In the genomic region with DNA sequence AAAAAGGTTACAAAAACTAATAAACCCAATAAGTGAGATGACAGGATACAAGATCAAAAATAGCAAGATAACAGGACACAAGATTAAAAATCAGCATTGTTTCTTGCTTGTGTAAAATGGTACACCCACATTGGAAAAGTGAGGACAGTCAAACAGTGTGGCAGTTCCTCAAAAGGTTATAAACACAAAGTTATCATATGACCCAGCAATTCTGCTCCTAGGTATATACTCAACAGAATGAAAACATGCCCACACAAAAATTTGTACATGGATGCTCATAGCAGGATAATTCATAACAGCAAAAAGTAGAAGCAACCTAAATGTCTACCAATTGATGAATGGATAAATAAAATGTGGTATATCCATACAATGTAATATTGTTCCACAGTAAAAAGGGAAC, we compare ENCODE assay signal across 27 cellular contexts.
"Had no signal": no experiment of that assay in that cellular context is flagged by ENCODE, and none has a peak within 500 bp of the region (broad histone marks: within the 10 kb centered on the region; RNA-seq: fewer than 3 reads in every experiment).

No MANE protein-coding gene starts in this region.

- H3K4me2 ChIP-seq: neural progenitor cell, smooth muscle cell had no signal

- H2AFZ ChIP-seq: neural progenitor cell, parathyroid adenoma had no signal

- H3K4me3 ChIP-seq: left ventricle myocardium inferior, lung, neural progenitor cell, psoas muscle, right lobe of liver, smooth muscle cell, stomach, testis, thyroid gland, transverse colon, upper lobe of left lung, vagina had no signal

- H3K27ac Mint-ChIP-seq: mesothelial cell of epicardium; natural killer cell; nephron progenitor cell; neural progenitor cell; stimulated activated naive B cell treated with anti-CD40 and anti-IgM and Interleukin-4, amounts not matched to agents 10 μg/mL and 1 μg/mL and 100 μg/mL, for 72 hours had no signal

- H3K27me3 Mint-ChIP-seq: naive B cell; stimulated activated naive B cell treated with anti-CD40 and anti-IgM and Interleukin-4, amounts not matched to agents 10 μg/mL and 1 μg/mL and 100 μg/mL, for 72 hours had no signal

- H3K9ac ChIP-seq: neural progenitor cell, parathyroid adenoma had no signal

- H3K4me1 Mint-ChIP-seq: mesothelial cell of epicardium, nephron progenitor cell, neural progenitor cell had no signal

- H3K4me3 Mint-ChIP-seq: mesothelial cell of epicardium; naive B cell; natural killer cell; nephron progenitor cell; neural progenitor cell; stimulated activated naive B cell treated with anti-CD40 and anti-IgM and Interleukin-4, amounts not matched to agents 10 μg/mL and 1 μg/mL and 100 μg/mL, for 72 hours had no signal

- DNase-seq: islet precursor cell; left ventricle myocardium inferior; mesendoderm; naive B cell; natural killer cell; nephron progenitor cell; occipital lobe; psoas muscle; right lobe of liver; stimulated activated CD4-positive, alpha-beta T cell treated with anti-CD3 and anti-CD28 coated beads, Interleukin-1b, Interleukin-23, amount 100 ng/mL, for 48 hours; stimulated activated CD4-positive, alpha-beta T cell treated with anti-CD3 and anti-CD28 coated beads, Interleukin-2, amount 100 ng/mL, for 48 hours; stimulated activated CD4-positive, alpha-beta T cell treated with anti-CD3 and anti-CD28 coated beads, Interleukin-4, amount 100 ng/mL, for 4 hours; stimulated activated CD8-positive, alpha-beta memory T cell treated with anti-CD3 and anti-CD28 coated beads, Interleukin-4, amount 100 ng/mL, for 48 hours; stimulated activated naive B cell treated with anti-CD40 and anti-IgM and Interleukin-4, amounts not matched to agents 10 μg/mL and 1 μg/mL and 100 μg/mL, for 72 hours; stimulated activated naive CD8-positive, alpha-beta T cell treated with anti-CD3 and anti-CD28 coated beads, Interleukin-15, Interleukin-2, amounts not matched to agents 100 U/mL and 50 U/mL, for 24 hours; stomach; testis; thyroid gland; transverse colon; upper lobe of left lung had no signal

- ATAC-seq: natural killer cell; psoas muscle; right lobe of liver; stimulated activated naive B cell treated with anti-CD40 and anti-IgM and Interleukin-4, amounts not matched to agents 10 μg/mL and 1 μg/mL and 100 μg/mL, for 72 hours had no signal

- H3K27me3 ChIP-seq: neural progenitor cell, neutrophil, right lobe of liver, stomach, testis, thyroid gland, transverse colon, upper lobe of left lung, vagina had no signal

- H3K4me1 ChIP-seq: left ventricle myocardium inferior, parathyroid adenoma, psoas muscle, stomach, testis, thyroid gland, transverse colon, upper lobe of left lung, vagina had no signal

- H3K9me3 ChIP-seq: neutrophil, testis, thyroid gland, transverse colon, upper lobe of left lung, vagina had no signal

- H3K27ac ChIP-seq: left ventricle myocardium inferior, neural progenitor cell, neutrophil, parathyroid adenoma, psoas muscle, right lobe of liver, stomach, testis, thyroid gland, transverse colon, upper lobe of left lung, vagina had no signal
